24 cellular contexts compared by ENCODE assay signal in the genomic region with DNA sequence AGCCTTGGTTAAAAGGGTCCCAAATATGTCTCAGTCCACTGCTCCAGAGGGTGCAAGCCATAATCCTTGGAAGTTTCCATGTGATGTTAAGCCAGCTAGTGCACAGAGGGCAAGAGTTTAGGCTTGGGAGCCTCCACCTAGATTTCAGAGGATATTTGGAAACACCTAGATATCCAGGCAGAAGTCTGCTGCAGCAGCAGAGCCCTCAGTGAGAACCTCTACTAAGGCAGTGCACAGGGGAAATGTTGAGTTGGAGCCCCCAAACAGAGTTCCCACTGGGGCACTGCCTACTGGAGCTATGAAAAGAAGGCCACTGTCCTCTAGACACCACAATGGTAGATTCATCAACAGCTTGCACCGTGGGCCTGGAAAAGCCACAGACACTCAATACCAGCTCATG.
"Had no signal": no experiment of that assay in that cellular context is flagged by ENCODE, and none has a peak within 500 bp of the region (broad histone marks: within the 10 kb centered on the region; RNA-seq: fewer than 3 reads in every experiment).

No MANE protein-coding gene starts in this region.

- FAIRE-seq: endothelial cell of umbilical vein, frontal cortex, islet of Langerhans, keratinocyte had no signal

- H3K9me3 Mint-ChIP-seq: effector memory CD8-positive, alpha-beta T cell had no signal

- H3K4me3 Mint-ChIP-seq: dendritic cell treated with granulocyte-macrophage colony-stimulating factor and Interleukin-4, amounts not matched to agents 40 ng/mL and 50 ng/mL, for 4 days; effector memory CD8-positive, alpha-beta T cell; mesothelial cell of epicardium; naive thymus-derived CD8-positive, alpha-beta T cell had no signal

- H3K9me3 ChIP-seq: colonic mucosa had no signal

- H3K27ac ChIP-seq: colonic mucosa, esophagus muscularis mucosa, foreskin keratinocyte, gastroesophageal sphincter, heart left ventricle, hepatocyte, left lung, lower lobe of right lung had no signal

- DNase-seq: colonic mucosa; cortex of kidney; effector CD8-positive, alpha-beta T cell; effector memory CD8-positive, alpha-beta T cell; foreskin keratinocyte; heart left ventricle; hypothalamus; left cardiac atrium; left lung; left ventricle myocardium superior; lower lobe of right lung; mesenchymal stem cell; mucosa of descending colon; naive B cell; naive thymus-derived CD8-positive, alpha-beta T cell had no signal

- H2AFZ ChIP-seq: hepatocyte had no signal

- H3K4me3 ChIP-seq: colonic mucosa, esophagus muscularis mucosa, gastroesophageal sphincter, heart left ventricle, hepatocyte, left lung, lower lobe of right lung, mucosa of descending colon had no signal

- ATAC-seq: effector memory CD8-positive, alpha-beta T cell; foreskin keratinocyte; gastroesophageal sphincter; heart left ventricle; left cardiac atrium; left lung; left ventricle myocardium superior; lower lobe of right lung; mucosa of descending colon; naive thymus-derived CD8-positive, alpha-beta T cell had no signal

- H3K4me1 ChIP-seq: colonic mucosa had no signal

- H3K27me3 Mint-ChIP-seq: dendritic cell treated with granulocyte-macrophage colony-stimulating factor and Interleukin-4, amounts not matched to agents 40 ng/mL and 50 ng/mL, for 4 days; effector memory CD8-positive, alpha-beta T cell; naive B cell; naive thymus-derived CD8-positive, alpha-beta T cell had no signal

- H3K4me2 ChIP-seq: hepatocyte had no signal

- H3K36me3 ChIP-seq: colonic mucosa, esophagus muscularis mucosa, heart left ventricle, left lung, lower lobe of right lung had no signal

- H3K27me3 ChIP-seq: colonic mucosa, esophagus muscularis mucosa, foreskin keratinocyte, gastroesophageal sphincter, heart left ventricle, hepatocyte, left lung had no signal

- H3K27ac Mint-ChIP-seq: dendritic cell treated with granulocyte-macrophage colony-stimulating factor and Interleukin-4, amounts not matched to agents 40 ng/mL and 50 ng/mL, for 4 days; effector memory CD8-positive, alpha-beta T cell; mesothelial cell of epicardium; naive thymus-derived CD8-positive, alpha-beta T cell had no signal
